9 cellular contexts compared by ENCODE assay signal in genomic region chr3:29759443-29760033, GRCh38.
DNase-seq lines count a peak whose midpoint lies in the region; ATAC-seq, FAIRE-seq and TF ChIP-seq lines count a peak whose summit lies in the region.
"Had no signal": no experiment of that assay in that cellular context is flagged by ENCODE, and none has a peak within 500 bp of the region (broad histone marks: within the 10 kb centered on the region; RNA-seq: fewer than 3 reads in every experiment).

No MANE protein-coding gene starts in this region.

- H3K4me1 ChIP-seq in esophagus squamous epithelium, result peaks cover 3 to 50% (median 29%) of the 10 kb centered on the region in 3 donors
- H3K4me1 ChIP-seq in neuron (ENCODE audit: insufficient read depth, low read length), result peaks cover 21% of the 10 kb centered on the region
- peaks cover 0 to 3% of the 10 kb centered on the region in 2 donors for H3K4me1 ChIP-seq in small intestine (ENCODE audit: control insufficient read depth in 2 of 2, insufficient read depth in 1 of 2, low read depth in 1 of 2, low read length in 1 of 2)

- H3K36me3 ChIP-seq in esophagus squamous epithelium, result no peaks in the 10 kb centered on the region
- no peaks in the 10 kb centered on the region for H3K36me3 ChIP-seq in neuron (ENCODE audit: insufficient read depth, low read length)
- H3K36me3 ChIP-seq in small intestine (ENCODE audit: control insufficient read depth in 2 of 2, insufficient read depth in 2 of 2, low read length in 2 of 2), result no peaks in the 10 kb centered on the region

- in situ Hi-C loops in GM13976 (cut with MboI; ENCODE audit: low sequenced_read_pairs, unreplicated experiment), result no loop called here

- peak overlapping the region; percentile 83 for H2AFZ ChIP-seq in neuron (ENCODE audit: low read depth, low read length)

- H3K27ac ChIP-seq in esophagus squamous epithelium (peak overlapping the region; percentile 16 to 74 (median 67)), small intestine (ENCODE audit: low read depth in 1 of 2, low read length in 1 of 2) (peak overlapping the region in 1 of 2 donors; percentile 27)
- H3K27ac ChIP-seq: C4-2B had no signal

- intact Hi-C loops in esophagus squamous epithelium (cut with DNase I), result no loop called here

- ATAC-seq in HG02571 (IDR thresholded peaks at IDR 0.05; ENCODE audit: unreplicated experiment), result no peak

- DNase-seq in COR-L47 (lab: John Stamatoyannopoulos, UW) (peak; percentile 40), NCI-H446 treated with DMSO at 0.1 percent for 48 hours (lab: John Stamatoyannopoulos, UW) (peak; percentile 25), esophagus squamous epithelium (lab: John Stamatoyannopoulos, UW) (no peak), GM13976 (ENCODE audit: low spot score) (no peak), small intestine (no peak), DMS53 treated with DMSO at 0.1 percent for 48 hours (lab: John Stamatoyannopoulos, UW; ENCODE audit: unreplicated experiment) (no peak)

- 73 to 86% methylated on average over 9 of the region's 9 CpGs for WGBS in esophagus squamous epithelium, 2 donors
- 82 to 84% (median 82%) methylated on average over 9 of the region's 9 CpGs for WGBS in small intestine, 3 donors

- H3K9me3 ChIP-seq in esophagus squamous epithelium, result no peaks in the 10 kb centered on the region
- H3K9me3 ChIP-seq in neuron (ENCODE audit: low read length), result no peaks in the 10 kb centered on the region
- no peaks in the 10 kb centered on the region for H3K9me3 ChIP-seq in small intestine (ENCODE audit: control insufficient read depth, low read depth)

- no peak for TF ChIP-seq CTCF in esophagus squamous epithelium (IDR thresholded peaks at IDR 0.05)
- no peak for TF ChIP-seq CTCF in GM13976 (IDR thresholded peaks at IDR 0.05; ENCODE audit: borderline replicate concordance, control extremely low read depth, extremely low read depth, insufficient read depth, missing control alignments)

- peak overlapping the region in 1 of 4 donors; percentile 20 for H3K4me3 ChIP-seq in esophagus squamous epithelium
- H3K4me3 ChIP-seq in neuron (ENCODE audit: low read length), result peak overlapping the region; percentile 12
- H3K4me3 ChIP-seq in small intestine (ENCODE audit: low read depth in 1 of 2, low read length in 2 of 2), result no peak overlapping the region

- no peaks in the 10 kb centered on the region for H3K27me3 ChIP-seq in esophagus squamous epithelium
- H3K27me3 ChIP-seq in neuron (ENCODE audit: insufficient read depth, low read length), result no peaks in the 10 kb centered on the region
- H3K27me3 ChIP-seq in small intestine (ENCODE audit: control insufficient read depth in 2 of 2, insufficient read depth in 2 of 2, low read length in 2 of 2), result no peaks in the 10 kb centered on the region

- TF ChIP-seq POLR2A in esophagus squamous epithelium (IDR thresholded peaks at IDR 0.05), result no peak

- FAIRE-seq in small intestine (lab: Jason Lieb, UNC), result no peak

Comparison
In these comparisons a context has a peak if more than half of its experiments do, and no peak if none do; other contexts are left out.
1. DNase-seq: peak in COR-L47 (single experiment) and NCI-H446 treated with DMSO at 0.1 percent for 48 hours (single experiment); none in esophagus squamous epithelium (single experiment), GM13976 (single experiment), small intestine (single experiment) and DMS53 treated with DMSO at 0.1 percent for 48 hours (single experiment).